ENCODE assay signal across 8 cellular contexts in genomic region chr13:44573790-44574465, GRCh38. TPM values are rescaled to one million over a fixed set of nuclear protein-coding genes. Genes with fewer than 3 reads are reported as not detected.
A peak's percentile ranks its signal among the peaks of the same experiment; 100 is the strongest.
DNase-seq lines count a peak whose midpoint lies in the region; ATAC-seq and TF ChIP-seq lines count a peak whose summit lies in the region.

No MANE protein-coding gene starts in this region.

- no peak for ATAC-seq in GM21447 (IDR thresholded peaks at IDR 0.05; ENCODE audit: unreplicated experiment)

- peak overlapping the region; percentile 86 for H3K4me3 ChIP-seq in fibroblast of pulmonary artery (replicated peaks; ENCODE audit: low read depth, low read length)
- peak overlapping the region; percentile 97 for H3K4me3 ChIP-seq in skeletal muscle satellite cell (ENCODE audit: low read length)

- H3K4me2 ChIP-seq in skeletal muscle satellite cell (ENCODE audit: low read length) = peak overlapping the region; percentile 95

- peak; percentile 50 for TF ChIP-seq CTCF in fibroblast of pulmonary artery (IDR thresholded peaks at IDR 0.05; ENCODE audit: low read length, missing control alignments)

- H3K27me3 ChIP-seq in skeletal muscle satellite cell (ENCODE audit: control insufficient read depth, insufficient read depth, low read length) = no peaks in the 10 kb centered on the region

- H3K36me3 ChIP-seq in skeletal muscle satellite cell (ENCODE audit: insufficient read depth, low read length) = peaks cover 27% of the 10 kb centered on the region

- H3K9me3 ChIP-seq in skeletal muscle satellite cell (replicated peaks; ENCODE audit: low read length) = no peaks in the 10 kb centered on the region

- DNase-seq in stimulated activated CD4-positive, alpha-beta T cell treated with anti-CD3 and anti-CD28 coated beads, Interleukin-4, amount 100 ng/mL, for 24 hours = peak; percentile 11
- DNase-seq in stimulated activated CD4-positive, alpha-beta T cell treated with anti-CD3 and anti-CD28 coated beads, Interleukin-12 subunit alpha, Interleukin-12 subunit beta, amount 100 ng/mL, for 4 hours = no peak
- DNase-seq in OCI-M1 (lab: John Stamatoyannopoulos, UW) (peak; percentile 75), fibroblast of pulmonary artery (ENCODE audit: low read depth) (peak; percentile 62), epidermal melanocyte (ENCODE audit: insufficient read length, low spot score) (no peak), NCI-H1694 treated with DMSO at 0.1 percent for 48 hours (lab: John Stamatoyannopoulos, UW) (no peak)

- H3K9ac ChIP-seq in skeletal muscle satellite cell (ENCODE audit: low read depth, low read length) = no peak overlapping the region

- H3K4me1 ChIP-seq in skeletal muscle satellite cell (ENCODE audit: control insufficient read depth, insufficient read depth, low read length) = peaks cover 36% of the 10 kb centered on the region

RNA-seq across cellular contexts. Expression of gene TSC22D1, which starts 2.2 kb away (rescaled TPM):
- total RNA-seq in skeletal muscle satellite cell (2012; rRNA removed) = 34.5 and 37.1 TPM in 2 replicates

Comparison
In these comparisons a context has a peak if more than half of its experiments do, and no peak if none do; other contexts are left out.
1. DNase-seq: peak in stimulated activated CD4-positive, alpha-beta T cell treated with anti-CD3 and anti-CD28 coated beads, Interleukin-4, amount 100 ng/mL, for 24 hours (single experiment), OCI-M1 (single experiment) and fibroblast of pulmonary artery (single experiment); none in stimulated activated CD4-positive, alpha-beta T cell treated with anti-CD3 and anti-CD28 coated beads, Interleukin-12 subunit alpha, Interleukin-12 subunit beta, amount 100 ng/mL, for 4 hours (single experiment), epidermal melanocyte (single experiment) and NCI-H1694 treated with DMSO at 0.1 percent for 48 hours (single experiment).